In the genomic region with DNA sequence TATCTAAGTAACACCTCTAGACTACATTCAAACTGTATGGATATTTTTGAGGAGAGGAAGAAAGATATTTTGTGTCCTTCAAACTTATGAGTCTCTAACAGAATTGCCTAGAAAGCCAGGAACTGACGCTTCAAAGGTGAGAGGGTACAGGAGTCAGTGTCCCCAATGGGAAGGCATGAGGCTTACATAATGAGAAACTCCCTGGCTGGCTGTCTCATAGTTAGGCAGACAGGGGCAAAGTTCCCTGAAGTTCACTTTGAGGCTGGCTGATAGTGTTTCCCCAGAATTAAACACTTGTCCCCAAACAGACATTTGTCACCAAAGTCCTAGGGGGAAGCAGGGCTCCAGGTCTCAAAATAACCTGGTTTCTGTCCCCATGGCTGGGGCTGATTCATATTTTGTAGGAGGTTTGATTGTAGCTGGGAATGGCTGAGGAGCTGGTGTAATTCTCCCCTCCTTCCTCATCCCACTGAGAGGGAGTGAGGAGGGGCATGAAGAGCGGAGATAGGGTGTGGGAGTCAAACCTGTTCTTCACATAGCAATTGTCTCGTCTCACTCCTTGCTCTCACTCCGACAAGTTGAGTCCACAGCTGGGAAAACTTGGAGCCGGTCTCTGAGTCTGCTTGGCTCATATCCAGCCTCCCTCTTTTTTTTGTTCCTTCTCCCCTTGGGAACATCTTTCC, we compare ENCODE assay signal across 18 cellular contexts. TPM values are rescaled to one million over a fixed set of nuclear protein-coding genes. Genes with fewer than 3 reads are reported as not detected.
DNase-seq lines count a peak whose midpoint lies in the region; ATAC-seq and TF ChIP-seq lines count a peak whose summit lies in the region.
"Had no signal": no experiment of that assay in that cellular context is flagged by ENCODE, and none has a peak within 500 bp of the region (broad histone marks: within the 10 kb centered on the region; RNA-seq: fewer than 3 reads in every experiment).

No MANE protein-coding gene starts in this region.

- H3K9me2 ChIP-seq in Karpas-422 (replicated peaks; ENCODE audit: insufficient read depth, low read length), result no peaks in the 10 kb centered on the region

- H3K4me1 ChIP-seq in HEK293 (ENCODE audit: control insufficient read depth, insufficient read depth, low read length) (peaks cover 13% of the 10 kb centered on the region), Karpas-422 (ENCODE audit: low read length) (no peaks in the 10 kb centered on the region)
- H3K4me1 ChIP-seq: BLaER1, HAP-1 had no signal

- H3K36me3 ChIP-seq in HEK293 (ENCODE audit: control insufficient read depth in 2 of 2, insufficient read depth in 1 of 2, low read length in 2 of 2) (no peaks in the 10 kb centered on the region), Karpas-422 (ENCODE audit: insufficient read depth, low read length) (no peaks in the 10 kb centered on the region)
- H3K36me3 ChIP-seq: BLaER1, HAP-1 had no signal

- no peak overlapping the region for H3K9ac ChIP-seq in Karpas-422 (ENCODE audit: low read length)
- H3K9ac ChIP-seq: BLaER1 had no signal

- peak; percentile 98 for ATAC-seq in left lobe of liver

- DNase-seq in epithelial cell of esophagus (ENCODE audit: low read depth) (peak; percentile 35), left lobe of liver (ENCODE audit: low spot score) (peak; percentile 66), putamen (ENCODE audit: low spot score) (peak; percentile 62), NOMO-1 (lab: John Stamatoyannopoulos, UW; ENCODE audit: unreplicated experiment in 2 of 2) (no peak), Karpas-422 (no peak)
- no peak for DNase-seq in central memory CD4-positive, alpha-beta T cell
- DNase-seq: 8988T; CD4-positive, alpha-beta memory T cell; DMS153; DMS79; GF-D8; HFFc6 had no signal

- no peaks in the 10 kb centered on the region for H4K20me1 ChIP-seq in Karpas-422 (ENCODE audit: insufficient read depth, low read depth, low read length)
- H4K20me1 ChIP-seq: BLaER1 had no signal

- CTCF ChIA-PET in HEK293 (lab: Yijun Ruan, JAX), result interaction anchor here (0.7 to 2.4 kb wide), 2 partner anchors 14 to 17 kb away, joined by 3 to 15 read pairs; no protein-coding TSS in a partner anchor

- H3K4me3 ChIP-seq in HEK293 (ENCODE audit: low read depth, low read length) (no peak overlapping the region), epithelial cell of esophagus (ENCODE audit: low read length) (no peak overlapping the region), Karpas-422 (ENCODE audit: low read length) (no peak overlapping the region)
- H3K4me3 ChIP-seq: BLaER1, HAP-1 had no signal

- no peak overlapping the region for H3K4me2 ChIP-seq in Karpas-422 (ENCODE audit: low read depth, low read length, poor library complexity, severe bottlenecking)
- H3K4me2 ChIP-seq: BLaER1 had no signal

- H2AFZ ChIP-seq in Karpas-422 (ENCODE audit: low read length), result no peak overlapping the region

- H3K27ac ChIP-seq in HEK293 (ENCODE audit: extremely low read depth, low read depth, low read length) (no peak overlapping the region), Karpas-422 (ENCODE audit: low read length) (no peak overlapping the region)
- H3K27ac ChIP-seq: BLaER1 had no signal

- no peaks in the 10 kb centered on the region for H3K79me2 ChIP-seq in Karpas-422 (ENCODE audit: low read length)

- POLR2A ChIA-PET in HEK293 (lab: Yijun Ruan, JAX), result no interaction called here

- H3K27me3 ChIP-seq in Karpas-422 (ENCODE audit: low read length), result no peaks in the 10 kb centered on the region
- H3K27me3 ChIP-seq: BLaER1 had no signal

- TF ChIP-seq CTCF in HEK293 (tag by site-specific recombination; IDR thresholded peaks at IDR 0.05), result no peak
- TF ChIP-seq CTCF in epithelial cell of esophagus (IDR thresholded peaks at IDR 0.05; ENCODE audit: insufficient read depth, low read depth, low read length, missing control alignments), result no peak

- H3K9me3 ChIP-seq in HEK293 (ENCODE audit: control insufficient read depth, insufficient read depth, low read depth, low read length), result no peaks in the 10 kb centered on the region
- no peaks in the 10 kb centered on the region for H3K9me3 ChIP-seq in Karpas-422 (ENCODE audit: low read length)
- H3K9me3 ChIP-seq: BLaER1, HAP-1 had no signal

TF ChIP-seq in HEK293, 187 proteins besides CTCF, POLR2A, EP300 and RAD21:
- peak; percentile 18; the same call in 1 of the 2 replicates for TF ChIP-seq ZFHX2 (tag by site-specific recombination; conservative IDR thresholded peaks at IDR 0.05)
- no peak for TF ChIP-seq ZNF701 (tag by site-specific recombination; IDR thresholded peaks at IDR 0.05)
- TF ChIP-seq ZNF629 (tag by site-specific recombination; IDR thresholded peaks at IDR 0.05), result no peak
- TF ChIP-seq ZNF169 (tag by site-specific recombination; IDR thresholded peaks at IDR 0.05), result no peak
- TF ChIP-seq EGR2 (tag by site-specific recombination; IDR thresholded peaks at IDR 0.05; ENCODE audit: low read depth), result 0 out of 2 replicates have a peak, but pooled peaks have one; percentile 9
- TF ChIP-seq, protein P1, sequence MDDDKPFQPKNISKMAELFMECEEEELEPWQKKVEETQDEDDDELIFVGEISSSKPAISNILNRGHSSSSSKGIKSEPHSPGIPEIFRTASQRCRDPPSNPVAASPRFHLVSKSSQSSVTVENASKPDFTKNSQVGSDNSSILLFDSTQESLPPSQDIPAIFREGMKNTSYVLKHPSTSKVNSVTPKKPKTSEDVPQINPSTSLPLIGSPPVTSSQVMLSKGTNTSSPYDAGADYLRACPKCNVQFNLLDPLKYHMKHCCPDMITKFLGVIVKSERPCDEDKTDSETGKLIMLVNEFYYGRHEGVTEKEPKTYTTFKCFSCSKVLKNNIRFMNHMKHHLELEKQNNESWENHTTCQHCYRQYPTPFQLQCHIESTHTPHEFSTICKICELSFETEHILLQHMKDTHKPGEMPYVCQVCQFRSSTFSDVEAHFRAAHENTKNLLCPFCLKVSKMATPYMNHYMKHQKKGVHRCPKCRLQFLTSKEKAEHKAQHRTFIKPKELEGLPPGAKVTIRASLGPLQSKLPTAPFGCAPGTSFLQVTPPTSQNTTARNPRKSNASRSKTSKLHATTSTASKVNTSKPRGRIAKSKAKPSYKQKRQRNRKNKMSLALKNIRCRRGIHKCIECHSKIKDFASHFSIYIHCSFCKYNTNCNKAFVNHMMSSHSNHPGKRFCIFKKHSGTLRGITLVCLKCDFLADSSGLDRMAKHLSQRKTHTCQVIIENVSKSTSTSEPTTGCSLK (tag by site-specific recombination; IDR thresholded peaks at IDR 0.05), result no peak

RNA-seq across cellular contexts. Expression of a gene that starts 56.4 kb away (rescaled TPM):
- total RNA-seq in left lobe of liver, result not detected
- total RNA-seq in Karpas-422 (2014; rRNA removed; shearing (Covaris generic); ENCODE audit: low replicate concordance), result not detected in 2 replicates
- total RNA-seq: A673; CD4-positive, alpha-beta memory T cell; Daoy; H4; HFFc6 had no signal

Comparison
In these comparisons a context has a peak if more than half of its experiments do, and no peak if none do; other contexts are left out.
1. DNase-seq: peak in epithelial cell of esophagus (single experiment), left lobe of liver (single experiment) and putamen (single experiment); none in NOMO-1 (0 of 2), central memory CD4-positive, alpha-beta T cell (single experiment) and Karpas-422 (single experiment).